In the genomic region with DNA sequence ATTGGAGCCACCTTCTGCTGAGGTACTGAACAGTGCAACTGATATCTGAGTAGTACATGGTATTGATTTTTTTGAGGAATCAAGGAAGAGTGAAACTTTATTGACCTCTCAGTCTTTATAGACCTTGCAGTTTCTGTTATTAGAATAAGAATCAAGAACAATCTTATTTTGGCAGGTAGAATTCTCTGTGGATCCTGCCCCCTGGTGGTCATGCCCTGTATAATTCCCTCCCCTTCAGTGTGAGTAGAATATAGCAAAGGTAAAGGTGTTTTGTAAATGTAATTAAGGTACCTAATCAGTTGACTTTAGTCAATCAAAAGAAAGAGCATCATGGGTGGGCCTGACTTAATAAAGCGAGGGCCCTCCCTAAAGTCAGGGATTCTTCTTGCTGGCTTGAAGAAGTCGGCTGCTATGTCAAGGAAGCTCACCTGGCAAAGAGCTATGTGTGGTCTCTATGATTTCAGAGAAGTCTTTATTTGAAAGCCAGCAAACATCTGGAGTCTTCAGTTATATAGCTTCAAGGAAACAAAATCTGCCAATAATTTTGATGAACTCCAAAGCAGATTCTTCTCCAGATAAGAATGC, we compare ENCODE assay signal across 8 cellular contexts.
A peak's percentile ranks its signal among the peaks of the same experiment; 100 is the strongest.
DNase-seq lines count a peak whose midpoint lies in the region; ATAC-seq and TF ChIP-seq lines count a peak whose summit lies in the region.

No MANE protein-coding gene starts in this region.

- dilution Hi-C loops in mammary epithelial cell (cut with HindIII; ENCODE audit: low sequenced_read_pairs): loop anchor here (10.0 kb wide), 1 partner anchor 57 kb away; no protein-coding TSS in a partner anchor

- no peak overlapping the region for H3K27ac ChIP-seq in 22Rv1
- no peak overlapping the region for H3K27ac ChIP-seq in MM.1S (ENCODE audit: low read length)
- H3K27ac ChIP-seq in mammary epithelial cell (ENCODE audit: insufficient read depth, low read depth, low read length): no peak overlapping the region
- H3K27ac ChIP-seq in osteoblast (ENCODE audit: low read depth, low read length): no peak overlapping the region

- no peaks in the 10 kb centered on the region for H3K36me3 ChIP-seq in MM.1S (replicated peaks; ENCODE audit: insufficient read depth, low read length)
- H3K36me3 ChIP-seq in mammary epithelial cell (ENCODE audit: insufficient read depth, low read length): no peaks in the 10 kb centered on the region
- H3K36me3 ChIP-seq in osteoblast (ENCODE audit: insufficient read depth, low read length): no peaks in the 10 kb centered on the region

- ATAC-seq in GM18867 (IDR thresholded peaks at IDR 0.05; ENCODE audit: unreplicated experiment): no peak
- no peak for ATAC-seq in left lobe of liver

- DNase-seq in ELR (ENCODE audit: low read depth) (peak; percentile 34), MM.1S (no peak), mammary epithelial cell (no peak), osteoblast (ENCODE audit: insufficient read length, low spot score, missing footprints) (no peak), NCI-H146 treated with DMSO at 0.1 percent for 48 hours (lab: John Stamatoyannopoulos, UW; ENCODE audit: unreplicated experiment) (no peak), left lobe of liver (ENCODE audit: low spot score) (no peak)

- no peaks in the 10 kb centered on the region for H3K79me2 ChIP-seq in MM.1S (ENCODE audit: low read length)
- H3K79me2 ChIP-seq in mammary epithelial cell (ENCODE audit: insufficient read depth, low read length): no peaks in the 10 kb centered on the region
- no peaks in the 10 kb centered on the region for H3K79me2 ChIP-seq in osteoblast (ENCODE audit: insufficient read depth, low read length)

- H3K4me2 ChIP-seq in MM.1S (ENCODE audit: low read depth, low read length): no peak overlapping the region
- no peak overlapping the region for H3K4me2 ChIP-seq in mammary epithelial cell (ENCODE audit: insufficient read depth, low read depth, low read length)
- no peak overlapping the region for H3K4me2 ChIP-seq in osteoblast (ENCODE audit: insufficient read depth, low read length)

- no peaks in the 10 kb centered on the region for H3K4me1 ChIP-seq in MM.1S (ENCODE audit: low read length)
- peaks cover 6% of the 10 kb centered on the region for H3K4me1 ChIP-seq in mammary epithelial cell (ENCODE audit: insufficient read depth, low read length)
- H3K4me1 ChIP-seq in osteoblast (ENCODE audit: insufficient read depth, low read length): no peaks in the 10 kb centered on the region

- CTCF ChIA-PET in mammary epithelial cell (lab: Charles Lee; ENCODE audit: low non-redundant PET): interaction anchor here (0.6 to 1.0 kb wide), 3 partner anchors 116 to 160 kb away, joined by 3 to 10 read pairs (median 5); no protein-coding TSS in a partner anchor

- no peaks in the 10 kb centered on the region for H3K9me2 ChIP-seq in MM.1S (replicated peaks; ENCODE audit: insufficient read depth, low read length)

- H3F3A ChIP-seq in MM.1S (ENCODE audit: insufficient read depth, low read length): no peaks in the 10 kb centered on the region

- H3K9ac ChIP-seq in MM.1S (ENCODE audit: low read length): no peak overlapping the region
- H3K9ac ChIP-seq in mammary epithelial cell (ENCODE audit: insufficient read depth, low read length): no peak overlapping the region

- H2AFZ ChIP-seq in MM.1S (ENCODE audit: low read length) (no peak overlapping the region), mammary epithelial cell (ENCODE audit: low read depth, low read length) (no peak overlapping the region), osteoblast (ENCODE audit: low read length) (no peak overlapping the region)

- H3K9me3 ChIP-seq in MM.1S (replicated peaks; ENCODE audit: insufficient read depth, low read length) (no peaks in the 10 kb centered on the region), mammary epithelial cell (replicated peaks; ENCODE audit: insufficient read depth, low read length) (no peaks in the 10 kb centered on the region), osteoblast (ENCODE audit: low read depth, low read length) (no peaks in the 10 kb centered on the region)

- H4K20me1 ChIP-seq in MM.1S (ENCODE audit: insufficient read depth, low read length): no peaks in the 10 kb centered on the region
- no peaks in the 10 kb centered on the region for H4K20me1 ChIP-seq in mammary epithelial cell (ENCODE audit: insufficient read depth, low read length)
- H4K20me1 ChIP-seq in osteoblast (ENCODE audit: insufficient read depth, low read length): no peaks in the 10 kb centered on the region

- BruUV-seq in mammary epithelial cell (replicated peaks; lab: Mats Ljungman, UMichigan): no TSS peak

- intact Hi-C loops in mammary epithelial cell (cut with micrococcal nuclease): loop anchor here (2.0 to 5.0 kb wide), 3 partner anchors 80 to 600 kb away; no protein-coding TSS in a partner anchor

- no peak overlapping the region for H3K4me3 ChIP-seq in MM.1S (ENCODE audit: low read length)
- H3K4me3 ChIP-seq in mammary epithelial cell (replicated peaks in 1 of 3; ENCODE audit: insufficient read depth in 1 of 3, low read depth in 2 of 3, low read length in 3 of 3): no peak overlapping the region
- no peak overlapping the region for H3K4me3 ChIP-seq in osteoblast (ENCODE audit: insufficient read depth, low read length)

- TF ChIP-seq CTCF in 22Rv1 (IDR thresholded peaks at IDR 0.05) (peak; percentile 84), MM.1S (IDR thresholded peaks at IDR 0.05; ENCODE audit: low read length) (peak; percentile 76), mammary epithelial cell (conservative IDR thresholded peaks at IDR 0.05 in 1 of 2, IDR thresholded peaks at IDR 0.05 in 1 of 2; ENCODE audit: extremely low read depth in 1 of 2, insufficient read depth in 1 of 2, low read depth in 1 of 2, low read length in 2 of 2) (peak; percentile 59 to 80), osteoblast (IDR thresholded peaks at IDR 0.05; ENCODE audit: extremely low read depth, low read depth, low read length) (peak; percentile 75)

- H3K27me3 ChIP-seq in MM.1S (replicated peaks; ENCODE audit: insufficient read depth, low read length) (no peaks in the 10 kb centered on the region), mammary epithelial cell (ENCODE audit: insufficient read depth, low read length) (no peaks in the 10 kb centered on the region), osteoblast (ENCODE audit: insufficient read depth, low read length) (no peaks in the 10 kb centered on the region)

- in situ Hi-C loops in mammary epithelial cell (cut with MboI; ENCODE audit: low sequenced_read_pairs in 2 of 2): loop anchor here in 1 of 2 donors (25.0 kb wide), 1 partner anchor 610 kb away; no protein-coding TSS in a partner anchor

- WGBS in mammary epithelial cell (ENCODE audit: low coverage, missing lambda C conversion rate): 52% methylated on average over 2 of the region's 2 CpGs
